ENCODE assay signal across 10 cellular contexts in genomic region chr9:135130266-135130976, GRCh38. TPM values are rescaled to one million over a fixed set of nuclear protein-coding genes. Genes with fewer than 3 reads are reported as not detected.
A peak's percentile ranks its signal among the peaks of the same experiment; 100 is the strongest.
DNase-seq lines count a peak whose midpoint lies in the region; ATAC-seq, FAIRE-seq and TF ChIP-seq lines count a peak whose summit lies in the region.
"Had no signal": no experiment of that assay in that cellular context is flagged by ENCODE, and none has a peak within 500 bp of the region (broad histone marks: within the 10 kb centered on the region; RNA-seq: fewer than 3 reads in every experiment).

No MANE protein-coding gene starts in this region.

- H3K9me3 ChIP-seq in GM12878 (replicated peaks; ENCODE audit: control insufficient read depth, insufficient read depth, low read length) = no peaks in the 10 kb centered on the region; the same call in 2 of the 3 replicates
- peaks cover 4% of the 10 kb centered on the region; the same call in 1 of the 2 replicates for H3K9me3 ChIP-seq in Caco-2
- H3K9me3 ChIP-seq in right lobe of liver = no peaks in the 10 kb centered on the region

- RAD21 ChIA-PET in GM12878 (lab: Charles Lee; ENCODE audit: unreplicated experiment) = no interaction called here

- H3K27ac Mint-ChIP-seq in Caco-2 (ENCODE audit: unreplicated experiment) = no peak overlapping the region
- H3K27ac Mint-ChIP-seq: natural killer cell had no signal

- H4K20me1 ChIP-seq in GM12878 (ENCODE audit: control insufficient read depth, insufficient read depth) = no peaks in the 10 kb centered on the region

- H3K4me1 ChIP-seq in GM12878 (ENCODE audit: control insufficient read depth, insufficient read depth, low read length) (no peaks in the 10 kb centered on the region), Caco-2 (no peaks in the 10 kb centered on the region), right lobe of liver (no peaks in the 10 kb centered on the region)

- H3K4me3 ChIP-seq in GM12878 (no peak overlapping the region), Caco-2 (ENCODE audit: low read depth, low read length) (no peak overlapping the region), right lobe of liver (no peak overlapping the region)

- DNase-seq in activated CD4-positive, alpha-beta T cell treated with anti-CD3 and anti-CD28 coated beads for 48 hours = peak; percentile 54
- no peak for DNase-seq in activated CD4-positive, alpha-beta T cell treated with anti-CD3 and anti-CD28 coated beads, Interleukin-2, amount 50 U/mL, for 4 hours
- DNase-seq in NCI-H2171 (lab: John Stamatoyannopoulos, UW) (peak; percentile 69), GM12878 (ENCODE audit: low read depth, low spot score) (peak; percentile 13), Caco-2 (no peak), right lobe of liver (no peak)
- peak; percentile 16 to 19 for DNase-seq in stimulated activated CD4-positive, alpha-beta T cell treated with anti-CD3 and anti-CD28 coated beads, Interleukin-4, amount 100 ng/mL, for 48 hours (ENCODE audit: low read depth in 2 of 2)
- DNase-seq: natural killer cell; NK-92 treated with Interleukin-12 subunit alpha and Interleukin-12 subunit beta, amount 100 ng/mL, for 24 hours had no signal

- peaks cover 9% of the 10 kb centered on the region for H3K9me3 Mint-ChIP-seq in Caco-2 (ENCODE audit: unreplicated experiment)
- H3K9me3 Mint-ChIP-seq: natural killer cell had no signal

- no peaks in the 10 kb centered on the region; a peak in 1 of 4 replicates for H3K27me3 ChIP-seq in GM12878 (replicated peaks in 1 of 2; ENCODE audit: control insufficient read depth in 2 of 2, insufficient read depth in 2 of 2, low read length in 1 of 2)
- H3K27me3 ChIP-seq in Caco-2 (replicated peaks; ENCODE audit: control insufficient read depth, insufficient read depth, low read length) = no peaks in the 10 kb centered on the region
- no peaks in the 10 kb centered on the region for H3K27me3 ChIP-seq in right lobe of liver

- H3K9ac ChIP-seq in GM12878 (ENCODE audit: control insufficient read depth, insufficient read depth, low read length) = no peak overlapping the region

- no peaks in the 10 kb centered on the region for H3K36me3 Mint-ChIP-seq in Caco-2 (ENCODE audit: insufficient read depth, unreplicated experiment)
- H3K36me3 Mint-ChIP-seq: natural killer cell had no signal

- H3K4me3 Mint-ChIP-seq in Caco-2 (ENCODE audit: unreplicated experiment) = no peak overlapping the region
- H3K4me3 Mint-ChIP-seq: natural killer cell had no signal

- intact Hi-C loops in GM12878 (cut with micrococcal nuclease; ENCODE audit: unreplicated experiment) (no loop called here), Caco-2 (cut with micrococcal nuclease; ENCODE audit: unreplicated experiment) (no loop called here), right lobe of liver (cut with DNase I) (no loop called here)

- in situ Hi-C loops in GM12878 (cut with MboI) = no loop called here

- H3K4me1 Mint-ChIP-seq in Caco-2 (ENCODE audit: low read depth, unreplicated experiment) = no peaks in the 10 kb centered on the region
- H3K4me1 Mint-ChIP-seq: natural killer cell had no signal

- CTCF ChIA-PET in GM12878 (lab: Yijun Ruan, JAX) (no interaction called here), Caco-2 (lab: Charles Lee) (no interaction called here)

- TF ChIP-seq CTCF in GM12878 (IDR thresholded peaks at IDR 0.05 in 2 of 3, conservative IDR thresholded peaks at IDR 0.05 in 1 of 3; ENCODE audit: control insufficient read depth in 2 of 3, extremely low read depth in 1 of 3, insufficient read depth in 1 of 3, low read depth in 3 of 3, low read length in 3 of 3) (no peak), Caco-2 (IDR thresholded peaks at IDR 0.05; ENCODE audit: insufficient read depth in 1 of 2, low read depth in 1 of 2, low read length in 1 of 2, severe bottlenecking in 1 of 2, unreplicated experiment in 1 of 2) (no peak), right lobe of liver (IDR thresholded peaks at IDR 0.05) (no peak)

- POLR2A ChIA-PET in GM12878 (lab: Charles Lee) (no interaction called here), Caco-2 (lab: Charles Lee) (no interaction called here)

- no peak overlapping the region for H3K4me2 ChIP-seq in GM12878 (ENCODE audit: control insufficient read depth, insufficient read depth)

- no TSS peak for BruUV-seq in GM12878 (replicated peaks; lab: Mats Ljungman, UMichigan)
- no TSS peak for BruUV-seq in Caco-2 (replicated peaks; lab: Mats Ljungman, UMichigan)

- FAIRE-seq in GM12878 (lab: Jason Lieb, UNC) = no peak

- ATAC-seq in GM12878 (no peak), GM18861 (IDR thresholded peaks at IDR 0.05; ENCODE audit: unreplicated experiment) (no peak), right lobe of liver (no peak)
- ATAC-seq: natural killer cell had no signal

- no peaks in the 10 kb centered on the region for H3K79me2 ChIP-seq in GM12878 (ENCODE audit: control insufficient read depth, insufficient read depth, low read length)

- peaks cover 15% of the 10 kb centered on the region for H3K27me3 Mint-ChIP-seq in Caco-2 (ENCODE audit: insufficient read depth, unreplicated experiment)

- SMC1A ChIA-PET in GM12878 (lab: Charles Lee; ENCODE audit: uncharacterized antibody, unreplicated experiment) = no interaction called here

- no peak for TF ChIP-seq RAD21 in GM12878 (IDR thresholded peaks at IDR 0.05; ENCODE audit: insufficient read depth, low read depth, low read length)

- no peaks in the 10 kb centered on the region for H3K36me3 ChIP-seq in GM12878 (ENCODE audit: control insufficient read depth in 2 of 2, insufficient read depth in 2 of 2, low read length in 1 of 2)
- no peaks in the 10 kb centered on the region for H3K36me3 ChIP-seq in Caco-2 (ENCODE audit: control insufficient read depth, insufficient read depth, low read length)
- no peaks in the 10 kb centered on the region for H3K36me3 ChIP-seq in right lobe of liver

- H2AFZ ChIP-seq in GM12878 (ENCODE audit: control insufficient read depth, low read depth, low read length) = no peak overlapping the region

- WGBS in GM12878 (ENCODE audit: insufficient coverage, insufficient replicate concordance, low lambda C conversion rate, missing lambda C conversion rate) = 27% methylated on average over 18 of the region's 18 CpGs
- 85% methylated on average over 4 of the region's 18 CpGs for WGBS in right lobe of liver (ENCODE audit: insufficient coverage, low coverage, low lambda C conversion rate, missing lambda C conversion rate)

- no peak for TF ChIP-seq EP300 in GM12878 (IDR thresholded peaks at IDR 0.05; ENCODE audit: borderline replicate concordance in 1 of 2, control insufficient read depth in 1 of 2, low read depth in 2 of 2, low read length in 2 of 2)

- H3K27ac ChIP-seq in GM12878 (ENCODE audit: control insufficient read depth, insufficient read depth) (no peak overlapping the region), right lobe of liver (no peak overlapping the region)

- TF ChIP-seq POLR2A in GM12878 (IDR thresholded peaks at IDR 0.05; ENCODE audit: low read depth, low read length) = no peak
- no peak for TF ChIP-seq POLR2A in right lobe of liver (IDR thresholded peaks at IDR 0.05)

RNA-seq across cellular contexts. Expression of gene OLFM1, which starts 43.0 kb away (rescaled TPM):
- not detected in 2 replicates for total RNA-seq in GM12878 (2013; cell fraction: nucleolus; rRNA removed)
- total RNA-seq in GM12878 (2014; rRNA removed) = not detected in 2 replicates
- not detected in 2 replicates for total RNA-seq in GM12878 (2014; rRNA removed; fragmentation: Illumina TruSeq; extraction: Trizol)
- total RNA-seq in GM12878 (2021) = 0.21 TPM in 1 of 2 replicates, not detected in the other
- not detected for polyA plus RNA-seq in GM12878 (2011; ENCODE audit: low read depth)
- not detected in 2 replicates for polyA plus RNA-seq in GM12878 (2011; rRNA removed)
- polyA plus RNA-seq in GM12878 (2011; cell fraction: cytosol; rRNA removed) = not detected in 2 replicates
- not detected in 2 replicates for polyA plus RNA-seq in GM12878 (2011; cell fraction: nucleus; rRNA removed)
- not detected in 2 replicates for polyA plus RNA-seq in GM12878 (2012)
- polyA plus RNA-seq in GM12878 (2014; fragmentation: Illumina TruSeq; extraction: Trizol) = not detected in 2 replicates
- not detected for polyA plus RNA-seq in GM12878 (2014; fragmentation: Nextera tagmentation; extraction: Ambion mirVana)
- not detected in 2 replicates for polyA plus RNA-seq in GM12878 (2014; rRNA removed)
- not detected for polyA plus RNA-seq in GM12878 (2016; fragmentation: Nextera tagmentation; extraction: Ambion mirVana)
- polyA minus RNA-seq in GM12878 (2011; rRNA and poly(A)+ RNA removed) = not detected in 2 replicates
- polyA minus RNA-seq in GM12878 (2011; cell fraction: cytosol; rRNA and poly(A)+ RNA removed) = not detected in 2 replicates
- not detected in 2 replicates for polyA minus RNA-seq in GM12878 (2011; cell fraction: nucleus; rRNA and poly(A)+ RNA removed)
- total RNA-seq in Caco-2 (2022) = not detected in 2 replicates
- total RNA-seq in right lobe of liver = 1 to 10 TPM; 1.1 to 5.9 (median 3.5) TPM

Comparison
In these comparisons a context has a peak if more than half of its experiments do, and no peak if none do; other contexts are left out.
1. DNase-seq: peak in activated CD4-positive, alpha-beta T cell treated with anti-CD3 and anti-CD28 coated beads for 48 hours (single experiment), NCI-H2171 (single experiment), GM12878 (single experiment) and stimulated activated CD4-positive, alpha-beta T cell treated with anti-CD3 and anti-CD28 coated beads, Interleukin-4, amount 100 ng/mL, for 48 hours (2 of 2); none in activated CD4-positive, alpha-beta T cell treated with anti-CD3 and anti-CD28 coated beads, Interleukin-2, amount 50 U/mL, for 4 hours (0 of 2), Caco-2 (0 of 2) and right lobe of liver (0 of 3).